ENCODE assay signal across 8 cellular contexts in genomic region chr9:26470287-26470686, GRCh38.
"Had no signal": no experiment of that assay in that cellular context is flagged by ENCODE, and none has a peak within 500 bp of the region (broad histone marks: within the 10 kb centered on the region; RNA-seq: fewer than 3 reads in every experiment).

No MANE protein-coding gene starts in this region.

- H3K4me1 Mint-ChIP-seq: IgD-negative memory B cell had no signal

- H3K27ac ChIP-seq: HL-60, KMS-11 had no signal

- H3K4me2 ChIP-seq: KMS-11 had no signal

- FAIRE-seq: HTR-8/SVneo, K562 had no signal

- ATAC-seq: K562 had no signal

- H3K36me3 Mint-ChIP-seq: IgD-negative memory B cell had no signal

- H3K9ac ChIP-seq: KMS-11 had no signal

- DNase-seq: Karpas-422, KBM-7, KG1 had no signal

- H3K4me3 Mint-ChIP-seq: IgD-negative memory B cell had no signal

- H3K27ac Mint-ChIP-seq: IgD-negative memory B cell had no signal

- H3K4me3 ChIP-seq: K562 had no signal

- H3K27me3 Mint-ChIP-seq: IgD-negative memory B cell had no signal
